ENCODE assay signal across 15 cellular contexts in genomic region chrX:23792861-23793553, GRCh38. TPM values are rescaled to one million over a fixed set of nuclear protein-coding genes. Genes with fewer than 3 reads are reported as not detected.
DNase-seq lines count a peak whose midpoint lies in the region; ATAC-seq lines count a peak whose summit lies in the region.
"Had no signal": no experiment of that assay in that cellular context is flagged by ENCODE, and none has a peak within 500 bp of the region (broad histone marks: within the 10 kb centered on the region; RNA-seq: fewer than 3 reads in every experiment).

No MANE protein-coding gene starts in this region.

- no peaks in the 10 kb centered on the region for H3K9me3 Mint-ChIP-seq in activated T-cell treated with anti-CD3 and anti-CD28 coated beads, Interleukin-2, amount 50 U/mL, for 72 hours
- H3K9me3 Mint-ChIP-seq: activated T-helper 2 cell treated with anti-CD3 and anti-CD28 coated beads, Interferon-gamma antibody, Interleukin-2, Interleukin-4, amounts not matched to agents 10 μg/mL and 5 μg/mL and 100 μg/mL, durations not matched to agents 14 hours and 24 hours and 36 hours; effector memory CD8-positive, alpha-beta T cell; stimulated activated naive B cell treated with anti-CD40 and anti-IgM and Interleukin-4, amounts not matched to agents 10 μg/mL and 1 μg/mL and 100 μg/mL, for 72 hours had no signal

- H3K27me3 Mint-ChIP-seq in activated T-cell treated with anti-CD3 and anti-CD28 coated beads, Interleukin-2, amount 50 U/mL, for 72 hours (ENCODE audit: low read depth), result no peaks in the 10 kb centered on the region
- H3K27me3 Mint-ChIP-seq: effector memory CD8-positive, alpha-beta T cell; stimulated activated naive B cell treated with anti-CD40 and anti-IgM and Interleukin-4, amounts not matched to agents 10 μg/mL and 1 μg/mL and 100 μg/mL, for 72 hours had no signal

- ATAC-seq in activated T-cell treated with anti-CD3 and anti-CD28 coated beads, Interleukin-2, amount 50 U/mL, for 72 hours (replicated peaks in 1 of 2), result no peak
- ATAC-seq in HG02610 (IDR thresholded peaks at IDR 0.05; ENCODE audit: unreplicated experiment) (no peak), HG02938 (IDR thresholded peaks at IDR 0.05; ENCODE audit: unreplicated experiment) (no peak)
- ATAC-seq: effector memory CD8-positive, alpha-beta T cell; stimulated activated naive B cell treated with anti-CD40 and anti-IgM and Interleukin-4, amounts not matched to agents 10 μg/mL and 1 μg/mL and 100 μg/mL, for 72 hours had no signal

- H3K4me1 Mint-ChIP-seq in activated T-cell treated with anti-CD3 and anti-CD28 coated beads, Interleukin-2, amount 50 U/mL, for 72 hours (ENCODE audit: low read depth), result no peaks in the 10 kb centered on the region

- no peak overlapping the region for H3K4me3 Mint-ChIP-seq in activated T-cell treated with anti-CD3 and anti-CD28 coated beads, Interleukin-2, amount 50 U/mL, for 72 hours
- H3K4me3 Mint-ChIP-seq: effector memory CD8-positive, alpha-beta T cell; stimulated activated naive B cell treated with anti-CD40 and anti-IgM and Interleukin-4, amounts not matched to agents 10 μg/mL and 1 μg/mL and 100 μg/mL, for 72 hours had no signal

- peak; percentile 40 for DNase-seq in COLO668 (lab: John Stamatoyannopoulos, UW; ENCODE audit: unreplicated experiment)
- peak; percentile 61 for DNase-seq in NCI-H1105 (lab: John Stamatoyannopoulos, UW)
- DNase-seq in NCI-H510A treated with DMSO at 0.1 percent for 48 hours (lab: John Stamatoyannopoulos, UW), result peak; percentile 73
- DNase-seq in epithelial cell of prostate (ENCODE audit: low read depth, low spot score), result no peak
- no peak for DNase-seq in activated T-cell treated with anti-CD3 and anti-CD28 coated beads, Interleukin-2, amount 50 U/mL, for 72 hours
- DNase-seq in AG08396 (ENCODE audit: low spot score), result no peak
- DNase-seq: activated CD4-positive, alpha-beta T cell treated with anti-CD3 and anti-CD28 coated beads, Interleukin-2, amount 50 U/mL, for 48 hours; effector memory CD8-positive, alpha-beta T cell; stimulated activated CD4-positive, alpha-beta T cell treated with anti-CD3 and anti-CD28 coated beads, Interleukin-4, amount 100 ng/mL, for 4 hours; stimulated activated naive B cell treated with anti-CD40 and anti-IgM and Interleukin-4, amounts not matched to agents 10 μg/mL and 1 μg/mL and 100 μg/mL, for 72 hours had no signal

- peak overlapping the region; percentile 55 for H3K27ac ChIP-seq in epithelial cell of prostate
- H3K27ac ChIP-seq: RWPE1, vagina had no signal

- no peaks in the 10 kb centered on the region for H3K36me3 Mint-ChIP-seq in activated T-cell treated with anti-CD3 and anti-CD28 coated beads, Interleukin-2, amount 50 U/mL, for 72 hours (ENCODE audit: insufficient read depth in 2 of 2)
- H3K36me3 Mint-ChIP-seq: stimulated activated naive B cell treated with anti-CD40 and anti-IgM and Interleukin-4, amounts not matched to agents 10 μg/mL and 1 μg/mL and 100 μg/mL, for 72 hours had no signal

- no peak overlapping the region for H3K27ac Mint-ChIP-seq in activated T-cell treated with anti-CD3 and anti-CD28 coated beads, Interleukin-2, amount 50 U/mL, for 72 hours
- H3K27ac Mint-ChIP-seq: activated T-helper 2 cell treated with anti-CD3 and anti-CD28 coated beads, Interferon-gamma antibody, Interleukin-2, Interleukin-4, amounts not matched to agents 10 μg/mL and 5 μg/mL and 100 μg/mL, durations not matched to agents 14 hours and 24 hours and 36 hours; effector memory CD8-positive, alpha-beta T cell; stimulated activated naive B cell treated with anti-CD40 and anti-IgM and Interleukin-4, amounts not matched to agents 10 μg/mL and 1 μg/mL and 100 μg/mL, for 72 hours had no signal

RNA-seq across cellular contexts. Expression of gene SAT1, which starts 10.0 kb away (rescaled TPM):
- 100 to 1,000 TPM; 229 to 424 TPM for total RNA-seq in activated T-cell treated with anti-CD3 and anti-CD28 coated beads, Interleukin-2, amount 50 U/mL, for 72 hours

RNA-seq across cellular contexts. Expression of gene ACOT9, which starts 49.9 kb away (rescaled TPM):
- 10 to 100 TPM; 85.4 to 92.3 TPM for total RNA-seq in activated T-cell treated with anti-CD3 and anti-CD28 coated beads, Interleukin-2, amount 50 U/mL, for 72 hours

Comparison
In these comparisons a context has a peak if more than half of its experiments do, and no peak if none do; other contexts are left out.
1. DNase-seq: peak in COLO668 (single experiment), NCI-H1105 (single experiment) and NCI-H510A treated with DMSO at 0.1 percent for 48 hours (single experiment); none in epithelial cell of prostate (single experiment), activated T-cell treated with anti-CD3 and anti-CD28 coated beads, Interleukin-2, amount 50 U/mL, for 72 hours (0 of 2) and AG08396 (single experiment).